Comparison of ENCODE assay signal across 1 cellular context in genomic region chr17:77151236-77151635, GRCh38.
TF ChIP-seq lines count a peak whose summit lies in the region.

No MANE protein-coding gene starts in this region.

TF ChIP-seq in HepG2, 621 proteins besides CTCF, POLR2A, EP300 and RAD21 (continued from another document):
- TF ChIP-seq THAP8 (CRISPR knock-in tag; IDR thresholded peaks at IDR 0.05; ENCODE audit: borderline replicate concordance) (no peak), ZBTB39 (CRISPR knock-in tag; IDR thresholded peaks at IDR 0.05) (no peak), ZNF354B (CRISPR knock-in tag; IDR thresholded peaks at IDR 0.05) (no peak), GLMP (CRISPR knock-in tag; IDR thresholded peaks at IDR 0.05; ENCODE audit: borderline replicate concordance) (no peak), SALL2 (CRISPR knock-in tag; IDR thresholded peaks at IDR 0.05) (no peak), MZF1 (CRISPR knock-in tag; IDR thresholded peaks at IDR 0.05; ENCODE audit: borderline replicate concordance) (no peak), RNF219 (CRISPR knock-in tag; IDR thresholded peaks at IDR 0.05) (no peak), PRPF4 (IDR thresholded peaks at IDR 0.05; ENCODE audit: low read depth, low read length, poor library complexity, severe bottlenecking) (no peak), IRF2 (CRISPR knock-in tag; IDR thresholded peaks at IDR 0.05) (no peak), ZUFSP (CRISPR knock-in tag; IDR thresholded peaks at IDR 0.05; ENCODE audit: borderline replicate concordance) (no peak), GABPA (IDR thresholded peaks at IDR 0.05; ENCODE audit: low read depth, low read length) (no peak), GABPA (CRISPR knock-in tag; IDR thresholded peaks at IDR 0.05; ENCODE audit: low read depth) (no peak), CSRNP2 (CRISPR knock-in tag; conservative IDR thresholded peaks at IDR 0.05; ENCODE audit: low read depth) (no peak), ISX (CRISPR knock-in tag; conservative IDR thresholded peaks at IDR 0.05) (no peak)
